Comparison of ENCODE assay signal across 27 cellular contexts in the genomic region with DNA sequence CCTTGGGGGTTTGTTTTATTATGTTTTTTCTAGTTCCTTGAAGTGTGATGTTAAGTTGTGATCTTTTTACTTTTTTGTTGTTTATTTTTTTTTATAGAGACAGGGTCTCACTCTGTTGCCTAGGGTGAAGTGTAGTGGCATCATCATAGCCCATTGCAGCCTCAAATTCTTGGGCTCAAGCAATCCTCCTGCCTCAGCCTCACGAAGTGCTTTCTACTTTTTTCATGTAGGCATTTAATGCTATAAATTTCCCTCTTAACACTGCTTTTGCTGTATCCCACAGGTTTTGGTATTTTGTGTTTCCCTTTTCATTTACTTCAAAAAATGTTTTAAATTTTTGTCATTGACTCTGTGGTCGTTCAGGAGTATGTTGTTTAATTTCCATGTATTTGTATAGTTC. TPM values are rescaled to one million over a fixed set of nuclear protein-coding genes. Genes with fewer than 3 reads are reported as not detected.
A peak's percentile ranks its signal among the peaks of the same experiment; 100 is the strongest.
DNase-seq lines count a peak whose midpoint lies in the region; ATAC-seq, FAIRE-seq and TF ChIP-seq lines count a peak whose summit lies in the region.
"Had no signal": no experiment of that assay in that cellular context is flagged by ENCODE, and none has a peak within 500 bp of the region (broad histone marks: within the 10 kb centered on the region; RNA-seq: fewer than 3 reads in every experiment).

No MANE protein-coding gene starts in this region.

- no peaks in the 10 kb centered on the region for H3K9me3 ChIP-seq in astrocyte (ENCODE audit: insufficient read depth, low read depth, low read length)
- H3K9me3 ChIP-seq: BE2C had no signal

- no peaks in the 10 kb centered on the region for H4K20me1 ChIP-seq in astrocyte (ENCODE audit: insufficient read depth, low read length)
- H4K20me1 ChIP-seq: BLaER1 had no signal

- DNase-seq in activated T-cell treated with anti-CD3 and anti-CD28 coated beads, Interleukin-2, amount 50 U/mL, for 72 hours = no peak
- DNase-seq in activated T-cell treated with anti-CD3 and anti-CD28 coated beads, Interleukin-2, amount 50 U/mL, for 24 hours = no peak
- DNase-seq in astrocyte (ENCODE audit: low read depth) (no peak), naive B cell (no peak)
- DNase-seq in activated effector memory CD4-positive, alpha-beta T cell treated with Interleukin-2 at 50 U/mL for 16 hours = no peak
- DNase-seq: 8988T; ACHN; BE2C; C1 segment of cervical spinal cord; CD4-positive, alpha-beta memory T cell; CD4-positive, CD25-positive, alpha-beta regulatory T cell; CD8-positive, alpha-beta memory T cell; COR-L47; DMS 273 treated with DMSO at 0.1 percent for 48 hours; DMS153; DMS53; DMS79; DND-41; EL; GDM1 had no signal

- H2AFZ ChIP-seq in astrocyte (ENCODE audit: low read depth, low read length) = no peak overlapping the region

- no peak overlapping the region for H3K9ac ChIP-seq in astrocyte (ENCODE audit: low read length)
- H3K9ac ChIP-seq: BLaER1 had no signal

- no peak for TF ChIP-seq CTCF in astrocyte (IDR thresholded peaks at IDR 0.05; ENCODE audit: insufficient read depth, low read depth, low read length)

- no peak overlapping the region for H3K4me2 ChIP-seq in astrocyte (ENCODE audit: low read length)
- H3K4me2 ChIP-seq: BLaER1 had no signal

- no peaks in the 10 kb centered on the region for H3K27me3 Mint-ChIP-seq in activated T-cell treated with anti-CD3 and anti-CD28 coated beads, Interleukin-2, amount 50 U/mL, for 72 hours (ENCODE audit: low read depth)
- H3K27me3 Mint-ChIP-seq in activated T-cell treated with anti-CD3 and anti-CD28 coated beads, Interleukin-2, amount 50 U/mL, for 24 hours = no peaks in the 10 kb centered on the region
- no peaks in the 10 kb centered on the region for H3K27me3 Mint-ChIP-seq in astrocyte (ENCODE audit: low read depth, unreplicated experiment)
- H3K27me3 Mint-ChIP-seq in naive B cell = no peaks in the 10 kb centered on the region
- H3K27me3 Mint-ChIP-seq: CD4-positive, alpha-beta memory T cell; CD4-positive, CD25-positive, alpha-beta regulatory T cell; CD8-positive, alpha-beta memory T cell had no signal

- peaks cover 5 to 10% of the 10 kb centered on the region in 2 donors for H3K36me3 Mint-ChIP-seq in activated T-cell treated with anti-CD3 and anti-CD28 coated beads, Interleukin-2, amount 50 U/mL, for 72 hours (ENCODE audit: insufficient read depth in 2 of 2)
- H3K36me3 Mint-ChIP-seq in activated T-cell treated with anti-CD3 and anti-CD28 coated beads, Interleukin-2, amount 50 U/mL, for 24 hours (ENCODE audit: low read depth) = peaks cover 45% of the 10 kb centered on the region
- H3K36me3 Mint-ChIP-seq in astrocyte (ENCODE audit: low read depth, unreplicated experiment) (peaks cover 18% of the 10 kb centered on the region), naive B cell (peaks cover 12 to 28% of the 10 kb centered on the region in 2 donors)

- H3K4me1 Mint-ChIP-seq in activated T-cell treated with anti-CD3 and anti-CD28 coated beads, Interleukin-2, amount 50 U/mL, for 72 hours (ENCODE audit: low read depth) = no peaks in the 10 kb centered on the region
- no peaks in the 10 kb centered on the region for H3K4me1 Mint-ChIP-seq in activated T-cell treated with anti-CD3 and anti-CD28 coated beads, Interleukin-2, amount 50 U/mL, for 24 hours (ENCODE audit: low read depth)
- H3K4me1 Mint-ChIP-seq in astrocyte (ENCODE audit: low read depth, unreplicated experiment) (no peaks in the 10 kb centered on the region), naive B cell (no peaks in the 10 kb centered on the region)
- H3K4me1 Mint-ChIP-seq: CD14-positive monocyte had no signal

- H3K9me3 Mint-ChIP-seq in activated T-cell treated with anti-CD3 and anti-CD28 coated beads, Interleukin-2, amount 50 U/mL, for 72 hours = no peaks in the 10 kb centered on the region
- no peaks in the 10 kb centered on the region for H3K9me3 Mint-ChIP-seq in activated T-cell treated with anti-CD3 and anti-CD28 coated beads, Interleukin-2, amount 50 U/mL, for 24 hours
- no peaks in the 10 kb centered on the region for H3K9me3 Mint-ChIP-seq in astrocyte (ENCODE audit: unreplicated experiment)
- H3K9me3 Mint-ChIP-seq in naive B cell = no peaks in the 10 kb centered on the region
- H3K9me3 Mint-ChIP-seq: CD8-positive, alpha-beta memory T cell had no signal

- H3K27me3 ChIP-seq in astrocyte (ENCODE audit: insufficient read depth, low read length) = no peaks in the 10 kb centered on the region
- H3K27me3 ChIP-seq: BE2C, BLaER1 had no signal

- no peak overlapping the region for H3K4me3 ChIP-seq in astrocyte (ENCODE audit: insufficient read depth, low read depth, low read length)
- H3K4me3 ChIP-seq: BLaER1, GM12878 had no signal

- no peak overlapping the region for H3K4me3 Mint-ChIP-seq in activated T-cell treated with anti-CD3 and anti-CD28 coated beads, Interleukin-2, amount 50 U/mL, for 72 hours
- H3K4me3 Mint-ChIP-seq in activated T-cell treated with anti-CD3 and anti-CD28 coated beads, Interleukin-2, amount 50 U/mL, for 24 hours = no peak overlapping the region
- H3K4me3 Mint-ChIP-seq in astrocyte (ENCODE audit: unreplicated experiment) (no peak overlapping the region), naive B cell (no peak overlapping the region)
- H3K4me3 Mint-ChIP-seq: CD14-positive monocyte; CD4-positive, alpha-beta memory T cell; CD8-positive, alpha-beta memory T cell had no signal

- peak; percentile 43 for FAIRE-seq in astrocyte (lab: Jason Lieb, UNC)
- FAIRE-seq: A204.1, GM12878, GM12892, GM18507 had no signal

- no peak for ATAC-seq in activated T-cell treated with anti-CD3 and anti-CD28 coated beads, Interleukin-2, amount 50 U/mL, for 72 hours (replicated peaks in 1 of 2)
- ATAC-seq in naive B cell (ENCODE audit: low read depth in 2 of 2) (no peak), HG02840 (IDR thresholded peaks at IDR 0.05; ENCODE audit: low FRiP score, unreplicated experiment) (no peak)
- ATAC-seq: GM12878 had no signal

- H3K27ac Mint-ChIP-seq in activated T-cell treated with anti-CD3 and anti-CD28 coated beads, Interleukin-2, amount 50 U/mL, for 72 hours = peak overlapping the region; percentile 42
- no peak overlapping the region for H3K27ac Mint-ChIP-seq in activated T-cell treated with anti-CD3 and anti-CD28 coated beads, Interleukin-2, amount 50 U/mL, for 24 hours
- H3K27ac Mint-ChIP-seq in astrocyte (ENCODE audit: unreplicated experiment) = no peak overlapping the region
- peak overlapping the region in 4 of 6 donors; percentile 1 to 57 (median 22) for H3K27ac Mint-ChIP-seq in naive B cell
- H3K27ac Mint-ChIP-seq: CD14-positive monocyte; CD4-positive, alpha-beta memory T cell had no signal

- H3K79me2 ChIP-seq in astrocyte (ENCODE audit: insufficient read depth, low read length) = no peaks in the 10 kb centered on the region

- peaks cover 3% of the 10 kb centered on the region for H3K36me3 ChIP-seq in astrocyte (ENCODE audit: insufficient read depth, low read length)

- no peak overlapping the region for H3K27ac ChIP-seq in astrocyte (ENCODE audit: low read depth, low read length)
- H3K27ac ChIP-seq: BLaER1 had no signal

- no peaks in the 10 kb centered on the region for H3K4me1 ChIP-seq in astrocyte (ENCODE audit: insufficient read depth, low read length)
- H3K4me1 ChIP-seq: BE2C, BLaER1 had no signal

RNA-seq across cellular contexts. Expression of a gene that starts 26.6 kb away (rescaled TPM):
- total RNA-seq in activated T-cell treated with anti-CD3 and anti-CD28 coated beads, Interleukin-2, amount 50 U/mL, for 72 hours = 10 to 100 TPM; 40.5 to 49.7 TPM
- total RNA-seq in astrocyte = 42.6 and 43.3 TPM in 2 replicates
- 10 to 100 TPM in 4 of 6 donors, 1 to 10 TPM in 2; 9.2 to 19.6 (median 13.1) TPM for polyA plus RNA-seq in naive B cell (ENCODE audit: low read depth in 6 of 6)

Comparison
In these comparisons a context has a peak if more than half of its experiments do, and no peak if none do; other contexts are left out.
1. H3K27ac Mint-ChIP-seq: peak in activated T-cell treated with anti-CD3 and anti-CD28 coated beads, Interleukin-2, amount 50 U/mL, for 72 hours (single experiment) and naive B cell (4 of 6); none in activated T-cell treated with anti-CD3 and anti-CD28 coated beads, Interleukin-2, amount 50 U/mL, for 24 hours (single experiment) and astrocyte (single experiment).